Comparison of ENCODE assay signal across 8 cellular contexts in the genomic region with DNA sequence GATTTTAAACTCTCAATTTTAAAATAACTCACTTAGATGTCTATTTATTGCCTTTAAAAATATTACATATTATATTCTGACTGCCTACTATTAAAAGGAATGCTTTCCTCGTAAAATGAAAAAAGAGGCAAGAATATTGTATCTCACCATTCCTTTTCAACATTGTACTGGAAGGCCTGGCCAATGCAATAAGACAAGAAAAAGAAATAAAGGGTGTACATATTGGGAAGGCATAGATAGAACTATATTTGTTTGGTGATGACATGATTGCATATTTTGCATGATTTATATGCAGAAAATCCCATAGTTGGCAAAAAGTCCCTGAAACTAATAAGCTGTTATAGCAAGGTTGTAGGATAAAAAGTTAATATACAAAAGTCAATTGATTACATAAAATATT.
"Had no signal": no experiment of that assay in that cellular context is flagged by ENCODE, and none has a peak within 500 bp of the region (broad histone marks: within the 10 kb centered on the region; RNA-seq: fewer than 3 reads in every experiment).

No MANE protein-coding gene starts in this region.

- FAIRE-seq: HTR-8/SVneo had no signal

- H3K27ac ChIP-seq: KMS-11 had no signal

- DNase-seq: GOT3, H7, IMR-90, KBM-7 had no signal

- H3K9ac ChIP-seq: KMS-11 had no signal

- ATAC-seq: HCT116 had no signal

- H3K4me2 ChIP-seq: KMS-11 had no signal

- H3K9me3 ChIP-seq: HAP-1 had no signal

- H3K36me3 ChIP-seq: HAP-1 had no signal

- H3K4me3 ChIP-seq: HAP-1 had no signal

- H3K4me1 ChIP-seq: HAP-1 had no signal
